Comparison of ENCODE assay signal across 8 cellular contexts in the genomic region with DNA sequence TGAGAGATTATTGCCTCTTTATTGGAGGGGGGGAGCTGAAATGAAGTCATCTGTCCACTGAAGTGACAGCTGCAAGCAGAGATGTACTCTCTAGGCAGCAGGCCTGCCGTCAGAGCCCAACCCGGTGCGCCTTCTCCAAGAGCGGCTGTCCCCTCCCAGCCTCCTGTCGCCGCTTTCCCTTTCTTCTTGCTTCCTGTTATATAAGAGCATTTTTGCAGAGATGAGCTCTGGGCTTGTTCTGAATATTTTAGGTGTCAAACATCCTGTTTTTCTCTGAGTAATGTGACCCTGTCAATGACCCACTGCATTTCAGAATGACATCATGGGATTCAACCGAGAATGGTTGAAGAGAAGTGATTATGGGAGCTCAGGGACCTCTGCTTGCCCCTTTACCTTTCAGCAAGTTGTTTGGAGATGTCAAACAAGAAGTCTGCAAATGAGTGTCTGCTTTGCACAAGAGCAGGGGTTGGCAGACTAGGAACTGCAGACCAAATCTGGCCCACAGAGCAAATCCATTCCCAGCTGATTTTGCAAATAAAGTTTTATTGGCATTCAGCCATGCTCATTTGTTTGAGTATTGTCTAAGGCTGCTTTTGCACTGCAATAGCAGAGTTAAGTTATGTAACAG.
DNase-seq lines count a peak whose midpoint lies in the region; ATAC-seq, FAIRE-seq and TF ChIP-seq lines count a peak whose summit lies in the region.

No MANE protein-coding gene starts in this region.

- no peak overlapping the region for H3K27ac Mint-ChIP-seq in stimulated activated memory B cell treated with anti-CD40 and anti-IgM and Interleukin-4, amounts not matched to agents 10 μg/mL and 1 μg/mL and 100 μg/mL, for 72 hours

- no peak for TF ChIP-seq CTCF in astrocyte of the spinal cord (IDR thresholded peaks at IDR 0.05; ENCODE audit: low read depth, low read length)

- no peaks in the 10 kb centered on the region for H3K27me3 Mint-ChIP-seq in stimulated activated memory B cell treated with anti-CD40 and anti-IgM and Interleukin-4, amounts not matched to agents 10 μg/mL and 1 μg/mL and 100 μg/mL, for 72 hours

- H3K4me1 Mint-ChIP-seq in stimulated activated memory B cell treated with anti-CD40 and anti-IgM and Interleukin-4, amounts not matched to agents 10 μg/mL and 1 μg/mL and 100 μg/mL, for 72 hours: peaks cover under 1% of the 10 kb centered on the region

- no peak overlapping the region for H3K4me3 Mint-ChIP-seq in stimulated activated memory B cell treated with anti-CD40 and anti-IgM and Interleukin-4, amounts not matched to agents 10 μg/mL and 1 μg/mL and 100 μg/mL, for 72 hours

- H3K4me3 ChIP-seq in astrocyte of the spinal cord (ENCODE audit: low read depth, low read length): no peak overlapping the region

- no peak for ATAC-seq in stimulated activated memory B cell treated with anti-CD40 and anti-IgM and Interleukin-4, amounts not matched to agents 10 μg/mL and 1 μg/mL and 100 μg/mL, for 72 hours

- in situ Hi-C loops in astrocyte of the spinal cord (cut with HindIII; ENCODE audit: low sequenced_read_pairs): no loop called here

- FAIRE-seq in H54 (lab: Jason Lieb, UNC): no peak

- no peak for TF ChIP-seq POLR2A in H54 (IDR thresholded peaks at IDR 0.05; ENCODE audit: low read depth, low read length)

- H3K9me3 Mint-ChIP-seq in stimulated activated memory B cell treated with anti-CD40 and anti-IgM and Interleukin-4, amounts not matched to agents 10 μg/mL and 1 μg/mL and 100 μg/mL, for 72 hours: no peaks in the 10 kb centered on the region

- DNase-seq in CD1c-positive myeloid dendritic cell (ENCODE audit: extremely low spot score) (peak; percentile 48), NCI-H1694 treated with DMSO at 0.1 percent for 48 hours (lab: John Stamatoyannopoulos, UW) (peak; percentile 59), astrocyte of the spinal cord (ENCODE audit: low read depth, low spot score) (peak; percentile 81), lung microvascular endothelial cell (ENCODE audit: low read depth in 2 of 2) (peak; percentile 88 to 90), H54 (ENCODE audit: insufficient read length, low spot score) (no peak), NCI-H1092 treated with DMSO at 0.1 percent for 48 hours (lab: John Stamatoyannopoulos, UW) (no peak), NCI-H146 (lab: John Stamatoyannopoulos, UW) (no peak)

- H3K36me3 Mint-ChIP-seq in stimulated activated memory B cell treated with anti-CD40 and anti-IgM and Interleukin-4, amounts not matched to agents 10 μg/mL and 1 μg/mL and 100 μg/mL, for 72 hours: no peaks in the 10 kb centered on the region

Comparison
In these comparisons a context has a peak if more than half of its experiments do, and no peak if none do; other contexts are left out.
1. DNase-seq: peak in CD1c-positive myeloid dendritic cell (single experiment), NCI-H1694 treated with DMSO at 0.1 percent for 48 hours (single experiment), astrocyte of the spinal cord (single experiment) and lung microvascular endothelial cell (2 of 2); none in H54 (single experiment), NCI-H1092 treated with DMSO at 0.1 percent for 48 hours (single experiment) and NCI-H146 (single experiment).